In genomic region chr15:90167121-90167520, GRCh38 we compare ENCODE assay signal across 25 cellular contexts.
"Had no signal": no experiment of that assay in that cellular context is flagged by ENCODE, and none has a peak within 500 bp of the region (broad histone marks: within the 10 kb centered on the region; RNA-seq: fewer than 3 reads in every experiment).

No MANE protein-coding gene starts in this region.

- H3K27ac Mint-ChIP-seq: activated CD8-positive, alpha-beta memory T cell treated with anti-CD3 and anti-CD28 coated beads, Interleukin-2, amount 10 ng/mL, durations not matched to agents 7 days and 5 days; activated CD8-positive, alpha-beta T cell treated with anti-CD3 and anti-CD28 coated beads for 36 hours; activated naive CD4-positive, alpha-beta T cell treated with anti-CD3 and anti-CD28 coated beads, Interleukin-2, amount 50 U/mL, for 24 hours; stimulated activated naive CD8-positive, alpha-beta T cell treated with anti-CD3 and anti-CD28 coated beads, Interleukin-15, Interleukin-2, amounts not matched to agents 100 ng/mL and 50 ng/mL, for 24 hours had no signal

- H3K4me1 ChIP-seq: parathyroid adenoma had no signal

- H3K9me3 ChIP-seq: esophagus muscularis mucosa, heart right ventricle, mucosa of descending colon, tibial artery, vagina had no signal

- H3K79me2 ChIP-seq: parathyroid adenoma had no signal

- H3K9ac ChIP-seq: parathyroid adenoma had no signal

- H2AFZ ChIP-seq: parathyroid adenoma had no signal

- H3K36me3 Mint-ChIP-seq: activated CD8-positive, alpha-beta memory T cell treated with anti-CD3 and anti-CD28 coated beads, Interleukin-2, amount 10 ng/mL, durations not matched to agents 7 days and 5 days; activated naive CD4-positive, alpha-beta T cell treated with anti-CD3 and anti-CD28 coated beads, Interleukin-2, amount 50 U/mL, for 24 hours; brain had no signal

- H3K4me3 Mint-ChIP-seq: activated CD4-positive, alpha-beta T cell treated with anti-CD3 and anti-CD28 coated beads, Interleukin-2, amount 10 ng/mL, durations not matched to agents 24 days and 14 days; activated CD8-positive, alpha-beta memory T cell treated with anti-CD3 and anti-CD28 coated beads, Interleukin-2, amount 10 ng/mL, durations not matched to agents 7 days and 5 days; activated CD8-positive, alpha-beta T cell treated with anti-CD3 and anti-CD28 coated beads for 36 hours; activated naive CD4-positive, alpha-beta T cell treated with anti-CD3 and anti-CD28 coated beads, Interleukin-2, amount 50 U/mL, for 24 hours; brain; stimulated activated naive CD8-positive, alpha-beta T cell treated with anti-CD3 and anti-CD28 coated beads, Interleukin-15, Interleukin-2, amounts not matched to agents 100 ng/mL and 50 ng/mL, for 24 hours had no signal

- H3K27ac ChIP-seq: parathyroid adenoma had no signal

- H3K4me3 ChIP-seq: esophagus muscularis mucosa, heart right ventricle, mucosa of descending colon, tibial artery, vagina had no signal

- H3K27me3 ChIP-seq: esophagus muscularis mucosa, heart right ventricle, tibial artery, vagina had no signal

- DNase-seq: activated CD4-positive, alpha-beta T cell treated with anti-CD3 and anti-CD28 coated beads, Interleukin-2, amount 10 ng/mL, durations not matched to agents 24 days and 14 days; activated CD8-positive, alpha-beta memory T cell treated with anti-CD3 and anti-CD28 coated beads, Interleukin-2, amount 10 ng/mL, durations not matched to agents 7 days and 5 days; activated CD8-positive, alpha-beta T cell treated with anti-CD3 and anti-CD28 coated beads for 36 hours; activated gamma-delta T cell; activated T-cell treated with anti-CD3 and anti-CD28 coated beads for 4 hours; aorta; caudate nucleus; dermis blood vessel endothelial cell; effector CD8-positive, alpha-beta T cell; heart right ventricle; left colon; mesendoderm; mucosa of descending colon; nucleus accumbens; right cardiac atrium; stimulated activated CD4-positive, alpha-beta T cell treated with anti-CD3 and anti-CD28 coated beads, Interleukin-12 subunit alpha, Interleukin-12 subunit beta, amount 100 ng/mL, for 4 hours; substantia nigra; tibial artery had no signal

- H3K27me3 Mint-ChIP-seq: activated CD8-positive, alpha-beta memory T cell treated with anti-CD3 and anti-CD28 coated beads, Interleukin-2, amount 10 ng/mL, durations not matched to agents 7 days and 5 days; activated CD8-positive, alpha-beta T cell treated with anti-CD3 and anti-CD28 coated beads for 36 hours; activated naive CD4-positive, alpha-beta T cell treated with anti-CD3 and anti-CD28 coated beads, Interleukin-2, amount 50 U/mL, for 24 hours; stimulated activated naive CD8-positive, alpha-beta T cell treated with anti-CD3 and anti-CD28 coated beads, Interleukin-15, Interleukin-2, amounts not matched to agents 100 ng/mL and 50 ng/mL, for 24 hours had no signal

- H3K9me3 Mint-ChIP-seq: activated CD4-positive, alpha-beta T cell treated with anti-CD3 and anti-CD28 coated beads, Interleukin-2, amount 10 ng/mL, durations not matched to agents 24 days and 14 days; activated CD8-positive, alpha-beta T cell treated with anti-CD3 and anti-CD28 coated beads for 36 hours; activated naive CD4-positive, alpha-beta T cell treated with anti-CD3 and anti-CD28 coated beads, Interleukin-2, amount 50 U/mL, for 24 hours; stimulated activated naive CD8-positive, alpha-beta T cell treated with anti-CD3 and anti-CD28 coated beads, Interleukin-15, Interleukin-2, amounts not matched to agents 100 ng/mL and 50 ng/mL, for 24 hours had no signal

- H3K36me3 ChIP-seq: esophagus muscularis mucosa, heart right ventricle, tibial artery, vagina had no signal

- ATAC-seq: activated CD4-positive, CD25-positive, alpha-beta regulatory T cell treated with anti-CD3 and anti-CD28 coated beads, Interleukin-2, amount 50 U/mL, for 24 hours; activated CD8-positive, alpha-beta memory T cell treated with anti-CD3 and anti-CD28 coated beads, Interleukin-2, amount 10 ng/mL, durations not matched to agents 7 days and 5 days; activated CD8-positive, alpha-beta T cell treated with anti-CD3 and anti-CD28 coated beads for 36 hours; heart right ventricle; left colon; mucosa of descending colon; right cardiac atrium had no signal
